21 cellular contexts compared by ENCODE assay signal in the genomic region with DNA sequence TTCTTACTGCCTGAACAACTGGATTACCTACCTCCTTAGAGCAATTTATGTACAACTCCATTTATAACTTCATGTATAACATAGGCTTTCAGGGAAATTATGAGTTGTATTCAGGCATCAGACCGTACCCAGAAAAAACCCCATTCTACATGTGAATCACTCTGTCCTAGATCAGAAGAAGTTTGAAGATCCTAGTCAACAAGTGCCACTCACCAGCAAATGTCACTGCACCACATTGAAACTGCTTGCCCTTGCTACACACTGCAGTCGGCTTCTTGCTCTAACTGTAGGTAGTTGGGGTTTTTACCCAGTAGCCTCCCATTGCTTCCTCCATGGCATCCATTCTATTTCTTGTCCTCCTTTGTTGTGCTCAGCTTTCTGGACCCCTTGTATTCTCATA.
"Had no signal": no experiment of that assay in that cellular context is flagged by ENCODE, and none has a peak within 500 bp of the region (broad histone marks: within the 10 kb centered on the region; RNA-seq: fewer than 3 reads in every experiment).

No MANE protein-coding gene starts in this region.

- H3K9me3 Mint-ChIP-seq: activated CD4-positive, alpha-beta T cell treated with anti-CD3 and anti-CD28 coated beads, Interleukin-2, amount 10 ng/mL, durations not matched to agents 7 days and 5 days had no signal

- ATAC-seq: activated CD8-positive, alpha-beta memory T cell treated with anti-CD3 and anti-CD28 coated beads, Interleukin-2, amount 10 ng/mL, durations not matched to agents 7 days and 5 days had no signal

- H3K4me3 Mint-ChIP-seq: activated CD4-positive, alpha-beta T cell treated with anti-CD3 and anti-CD28 coated beads, Interleukin-2, amount 10 ng/mL, durations not matched to agents 7 days and 5 days; activated CD8-positive, alpha-beta memory T cell treated with anti-CD3 and anti-CD28 coated beads, Interleukin-2, amount 10 ng/mL, durations not matched to agents 7 days and 5 days; activated naive CD8-positive, alpha-beta T cell had no signal

- H3K4me1 Mint-ChIP-seq: activated CD4-positive, alpha-beta T cell treated with anti-CD3 and anti-CD28 coated beads, Interleukin-2, amount 10 ng/mL, durations not matched to agents 7 days and 5 days; activated CD8-positive, alpha-beta memory T cell treated with anti-CD3 and anti-CD28 coated beads, Interleukin-2, amount 10 ng/mL, durations not matched to agents 7 days and 5 days had no signal

- DNase-seq: activated CD4-positive, alpha-beta T cell treated with anti-CD3 and anti-CD28 coated beads, Interleukin-2, amount 10 ng/mL, durations not matched to agents 7 days and 5 days; activated CD8-positive, alpha-beta memory T cell treated with anti-CD3 and anti-CD28 coated beads, Interleukin-2, amount 10 ng/mL, durations not matched to agents 7 days and 5 days; activated effector memory CD4-positive, alpha-beta T cell treated with anti-CD3 and anti-CD28 coated beads, Interleukin-2, amount 50 U/mL, for 16 hours; adrenal gland; anterior cingulate cortex; cerebellar nuclear complex; Kasumi-1; KBM-7; NCI-H1105 treated with DMSO at 0.1 percent for 48 hours; NCI-H1436 treated with DMSO at 0.1 percent for 48 hours; NCI-H187; NCI-H2081; NCI-H446; NCI-H524; Peyer's patch; Right ventricle myocardium superior; SJCRH30; SK-N-SH; T-helper 1 cell; WERI-Rb-1 had no signal

- H3K27ac Mint-ChIP-seq: activated CD4-positive, alpha-beta T cell treated with anti-CD3 and anti-CD28 coated beads, Interleukin-2, amount 10 ng/mL, durations not matched to agents 7 days and 5 days; activated CD8-positive, alpha-beta memory T cell treated with anti-CD3 and anti-CD28 coated beads, Interleukin-2, amount 10 ng/mL, durations not matched to agents 7 days and 5 days; activated naive CD8-positive, alpha-beta T cell had no signal

- H3K36me3 Mint-ChIP-seq: activated CD8-positive, alpha-beta memory T cell treated with anti-CD3 and anti-CD28 coated beads, Interleukin-2, amount 10 ng/mL, durations not matched to agents 7 days and 5 days; activated naive CD8-positive, alpha-beta T cell had no signal
